14 cellular contexts compared by ENCODE assay signal in the genomic region with DNA sequence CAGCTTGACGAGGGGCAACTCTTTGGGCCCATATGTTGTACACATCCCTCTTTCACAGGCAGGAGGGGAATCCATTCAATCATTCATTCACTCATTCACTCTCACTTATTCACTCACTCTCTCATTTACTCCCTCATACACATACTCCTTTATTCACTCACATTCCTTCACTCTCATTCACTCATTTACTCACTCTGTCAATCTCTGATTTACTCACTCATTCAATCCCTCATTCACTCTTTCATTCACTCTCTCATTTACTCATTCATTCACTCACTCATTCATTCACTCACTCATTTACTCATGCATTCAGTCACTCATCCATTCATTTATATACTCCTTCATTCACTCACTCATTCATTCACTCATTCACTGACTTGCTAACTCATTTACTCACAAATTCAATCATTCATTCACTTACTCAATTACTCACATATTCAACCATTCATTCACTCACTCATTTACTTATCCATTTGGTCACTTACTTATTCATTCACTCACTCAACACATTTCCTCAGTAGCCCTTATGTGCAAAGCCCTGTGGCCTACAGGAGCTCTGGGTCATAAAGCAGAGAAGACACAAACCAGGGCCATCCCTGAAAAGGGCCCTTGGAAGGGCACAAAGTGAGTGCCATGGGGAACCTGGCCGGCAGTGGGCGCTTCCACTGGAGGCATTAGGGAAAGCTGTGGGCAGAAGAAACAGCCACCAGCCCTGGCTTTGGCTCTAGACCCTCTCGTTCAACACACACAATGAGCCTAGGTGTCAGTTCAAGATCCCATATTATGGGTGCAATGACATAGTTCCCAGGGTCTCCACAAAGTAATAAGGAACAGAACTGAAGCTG. TPM values are rescaled to one million over a fixed set of nuclear protein-coding genes. Genes with fewer than 3 reads are reported as not detected.
DNase-seq lines count a peak whose midpoint lies in the region; ATAC-seq and TF ChIP-seq lines count a peak whose summit lies in the region.
"Had no signal": no experiment of that assay in that cellular context is flagged by ENCODE, and none has a peak within 500 bp of the region (broad histone marks: within the 10 kb centered on the region; RNA-seq: fewer than 3 reads in every experiment).

No MANE protein-coding gene starts in this region.

- TF ChIP-seq CTCF in heart left ventricle (IDR thresholded peaks at IDR 0.05) (no peak), sigmoid colon (IDR thresholded peaks at IDR 0.05) (no peak), foreskin fibroblast (IDR thresholded peaks at IDR 0.05; ENCODE audit: low read depth, low read length) (no peak)

- peak overlapping the region; percentile 0 to 81 (median 76); a peak in 21 of 22 replicates for H3K27ac ChIP-seq in BLaER1 treated with 17β-estradiol and CSF1 and Interleukin-3, amounts not matched to agents 10 nM and 100 nM
- peak overlapping the region; percentile 71 to 95 (median 82) for H3K27ac ChIP-seq in heart left ventricle
- peak overlapping the region in 3 of 4 donors; percentile 61 to 72 (median 71) for H3K27ac ChIP-seq in sigmoid colon

- intact Hi-C loops in heart left ventricle (cut with DNase I): loop anchor here in 2 of 10 donors (5.0 to 10.0 kb wide), 2 partner anchors 58 to 60 kb away; no protein-coding TSS in a partner anchor
- intact Hi-C loops in sigmoid colon (cut with DNase I): no loop called here

- no peaks in the 10 kb centered on the region for H3K27me3 Mint-ChIP-seq in stimulated activated naive CD8-positive, alpha-beta T cell treated with anti-CD3 and anti-CD28 coated beads, Interleukin-15, amount 100 ng/mL, for 72 hours

- H3K36me3 ChIP-seq in BLaER1 treated with 17β-estradiol and CSF1 and Interleukin-3, amounts not matched to agents 10 nM and 100 nM: peaks cover 15 to 36% (median 24%) of the 10 kb centered on the region in 11 experiments; a peak in 16 of 22 replicates
- no peaks in the 10 kb centered on the region for H3K36me3 ChIP-seq in heart left ventricle
- no peaks in the 10 kb centered on the region for H3K36me3 ChIP-seq in sigmoid colon

- peak overlapping the region; percentile 26 to 75 (median 65); a peak in 21 of 22 replicates for H3K9ac ChIP-seq in BLaER1 treated with 17β-estradiol and CSF1 and Interleukin-3, amounts not matched to agents 10 nM and 100 nM

- peak overlapping the region; percentile 75 to 94 (median 84) for H3K4me2 ChIP-seq in BLaER1 treated with 17β-estradiol and CSF1 and Interleukin-3, amounts not matched to agents 10 nM and 100 nM

- peaks cover 18 to 19% of the 10 kb centered on the region in 2 donors for H3K9me3 Mint-ChIP-seq in stimulated activated naive CD8-positive, alpha-beta T cell treated with anti-CD3 and anti-CD28 coated beads, Interleukin-15, amount 100 ng/mL, for 72 hours

- ATAC-seq in heart left ventricle: peak in 1 of 4 donors; percentile 15
- no peak for ATAC-seq in stimulated activated naive CD8-positive, alpha-beta T cell treated with anti-CD3 and anti-CD28 coated beads, Interleukin-15, amount 100 ng/mL, for 72 hours

- no peak for TF ChIP-seq EP300 in sigmoid colon (IDR thresholded peaks at IDR 0.05)

- peaks cover 36 to 54% (median 43%) of the 10 kb centered on the region in 10 experiments for H3K4me1 ChIP-seq in BLaER1 treated with 17β-estradiol and CSF1 and Interleukin-3, amounts not matched to agents 10 nM and 100 nM
- H3K4me1 ChIP-seq in heart left ventricle (peaks cover 6 to 39% (median 30%) of the 10 kb centered on the region in 12 donors), sigmoid colon (peaks cover 0 to 27% (median 18%) of the 10 kb centered on the region in 4 donors)

- peaks cover 0 to 12% (median 0%) of the 10 kb centered on the region in 11 experiments; a peak in 2 of 22 replicates for H4K20me1 ChIP-seq in BLaER1 treated with 17β-estradiol and CSF1 and Interleukin-3, amounts not matched to agents 10 nM and 100 nM

- no peaks in the 10 kb centered on the region for H3K4me1 Mint-ChIP-seq in stimulated activated naive CD8-positive, alpha-beta T cell treated with anti-CD3 and anti-CD28 coated beads, Interleukin-15, amount 100 ng/mL, for 72 hours

- H3K4me3 Mint-ChIP-seq in stimulated activated naive CD8-positive, alpha-beta T cell treated with anti-CD3 and anti-CD28 coated beads, Interleukin-15, amount 100 ng/mL, for 72 hours: no peak overlapping the region
- H3K4me3 Mint-ChIP-seq: activated naive CD8-positive, alpha-beta T cell treated with anti-CD3 and anti-CD28 coated beads for 36 hours; neural crest cell had no signal

- whole genome bisulfite sequencing in heart left ventricle, 4 donors: 61 to 71% (median 66%) methylated on average over 4 of the region's 4 CpGs
- 79 to 92% methylated on average over 4 of the region's 4 CpGs for WGBS in sigmoid colon, 2 donors

- TF ChIP-seq POLR2A in heart left ventricle (IDR thresholded peaks at IDR 0.05) (no peak), sigmoid colon (IDR thresholded peaks at IDR 0.05) (no peak)

- H3K4me3 ChIP-seq in BLaER1 treated with 17β-estradiol and CSF1 and Interleukin-3, amounts not matched to agents 10 nM and 100 nM: peak overlapping the region in 6 of 10 experiments; percentile 23 to 45 (median 30); a peak in 6 of 20 replicates
- H3K4me3 ChIP-seq in heart left ventricle (peak overlapping the region in 3 of 12 donors; percentile 4 to 30 (median 13)), sigmoid colon (no peak overlapping the region), foreskin fibroblast (ENCODE audit: low read depth in 1 of 2, low read length in 2 of 2) (no peak overlapping the region)

- DNase-seq in heart left ventricle: no peak
- no peak for DNase-seq in sigmoid colon
- no peak for DNase-seq in OCI-M2 (lab: John Stamatoyannopoulos, UW; ENCODE audit: unreplicated experiment)
- no peak for DNase-seq in NCI-H1092 (lab: John Stamatoyannopoulos, UW)
- DNase-seq in foreskin fibroblast: no peak
- DNase-seq in stimulated activated naive CD8-positive, alpha-beta T cell treated with anti-CD3 and anti-CD28 coated beads, Interleukin-15, amount 100 ng/mL, for 72 hours: no peak
- DNase-seq: activated naive CD8-positive, alpha-beta T cell treated with anti-CD3 and anti-CD28 coated beads for 36 hours; AML-193; DMS79 had no signal

- no peaks in the 10 kb centered on the region for H3K27me3 ChIP-seq in BLaER1 treated with 17β-estradiol and CSF1 and Interleukin-3, amounts not matched to agents 10 nM and 100 nM
- no peaks in the 10 kb centered on the region for H3K27me3 ChIP-seq in heart left ventricle
- no peaks in the 10 kb centered on the region for H3K27me3 ChIP-seq in sigmoid colon

- H3K9me3 ChIP-seq in BLaER1 treated with 17β-estradiol and CSF1 and Interleukin-3, amounts not matched to agents 10 nM and 100 nM (replicated peaks in 1 of 11): peaks cover 28 to 38% (median 34%) of the 10 kb centered on the region in 11 experiments
- H3K9me3 ChIP-seq in heart left ventricle: peaks cover 0 to 27% (median 20%) of the 10 kb centered on the region in 12 donors
- no peaks in the 10 kb centered on the region for H3K9me3 ChIP-seq in sigmoid colon

- H3K27ac Mint-ChIP-seq in stimulated activated naive CD8-positive, alpha-beta T cell treated with anti-CD3 and anti-CD28 coated beads, Interleukin-15, amount 100 ng/mL, for 72 hours: no peak overlapping the region
- H3K27ac Mint-ChIP-seq: activated naive CD8-positive, alpha-beta T cell treated with anti-CD3 and anti-CD28 coated beads for 36 hours had no signal

TF ChIP-seq in PFSK-1, 5 proteins besides CTCF, POLR2A, EP300 and RAD21:
- no peak for TF ChIP-seq TAF1 (IDR thresholded peaks at IDR 0.05; ENCODE audit: borderline replicate concordance, insufficient read depth, low read length)
- peak; percentile 26 for TF ChIP-seq POLR2AphosphoS5 (IDR thresholded peaks at IDR 0.05; ENCODE audit: low read depth, low read length)
- no peak for TF ChIP-seq FOXP2 (optimal IDR thresholded peaks at IDR 0.05; ENCODE audit: borderline replicate concordance, extremely low read depth, extremely low read length, insufficient read depth)
- peak; percentile 39; the same call in 1 of the 2 replicates for TF ChIP-seq SIN3A (IDR thresholded peaks at IDR 0.05; ENCODE audit: borderline replicate concordance, insufficient read depth, low read length)
- TF ChIP-seq REST (IDR thresholded peaks at IDR 0.05; ENCODE audit: insufficient read depth in 1 of 2, low read depth in 2 of 2, low read length in 2 of 2): no peak

RNA-seq across cellular contexts. Expression of gene HIP1, which starts 26.0 kb away (rescaled TPM):
- 50.5 TPM for polyA plus RNA-seq in PFSK-1 (2012; ENCODE audit: insufficient read length, low read depth)
- total RNA-seq in heart left ventricle (10 to 100 TPM; 13.4 to 36.4 (median 26.1) TPM), sigmoid colon (10 to 100 TPM in 1 of 4 donors, 1 to 10 TPM in 3; 7.2 to 11.9 (median 8.6) TPM)
- polyA plus RNA-seq in heart left ventricle (10 to 100 TPM in 1 of 2 donors, 1 to 10 TPM in 1; 5.9 to 10.2 TPM), sigmoid colon (1 to 10 TPM; 1.2 to 4.6 (median 1.4) TPM)

RNA-seq across cellular contexts. Expression of gene CCL26, which starts 59.3 kb away (rescaled TPM):
- polyA plus RNA-seq in PFSK-1 (2012; ENCODE audit: insufficient read length, low read depth): not detected
- total RNA-seq in heart left ventricle (under 1 TPM in 2 of 9 donors, not detected in 7; 0.75 to 0.77 TPM), sigmoid colon (1 to 10 TPM in 1 of 4 donors, not detected in 3; 3.3 TPM)
- polyA plus RNA-seq in heart left ventricle (under 1 TPM; 0.53 to 0.94 TPM), sigmoid colon (1 to 10 TPM in 2 of 3 donors, not detected in 1; 1.8 to 3.0 TPM)
- total RNA-seq: activated CD8-positive, alpha-beta memory T cell treated with anti-CD3 and anti-CD28 coated beads for 36 hours; activated naive CD8-positive, alpha-beta T cell treated with anti-CD3 and anti-CD28 coated beads for 36 hours; HT1080; neural crest cell had no signal

Comparison
In these comparisons a context has a peak if more than half of its experiments do, and no peak if none do; other contexts are left out.
1. H3K4me3 ChIP-seq: peak in BLaER1 treated with 17β-estradiol and CSF1 and Interleukin-3, amounts not matched to agents 10 nM and 100 nM (6 of 10); none in sigmoid colon (0 of 4) and foreskin fibroblast (0 of 2).
2. Peak in every context shown above with its lines, with median percentiles within 50 percentile points of each other: H3K27ac ChIP-seq.